Comparison of ENCODE assay signal across 1 cellular context in genomic region chr7:64101943-64102655, GRCh38.
TF ChIP-seq lines count a peak whose summit lies in the region.

No MANE protein-coding gene starts in this region.

TF ChIP-seq in HepG2, 621 proteins besides CTCF, POLR2A, EP300 and RAD21 (continued from another document):
- TF ChIP-seq TRIM22 (IDR thresholded peaks at IDR 0.05), result no peak
- TF ChIP-seq ZNF740 (CRISPR knock-in tag; IDR thresholded peaks at IDR 0.05), result no peak
- TF ChIP-seq ZBTB38 (CRISPR knock-in tag; IDR thresholded peaks at IDR 0.05), result no peak
- no peak for TF ChIP-seq THAP11 (CRISPR knock-in tag; IDR thresholded peaks at IDR 0.05)
- TF ChIP-seq PBX3 (CRISPR knock-in tag; IDR thresholded peaks at IDR 0.05; ENCODE audit: borderline replicate concordance), result no peak
- no peak for TF ChIP-seq ZNF530 (CRISPR knock-in tag; IDR thresholded peaks at IDR 0.05; ENCODE audit: low read depth)
- TF ChIP-seq HMGXB4 (CRISPR knock-in tag; IDR thresholded peaks at IDR 0.05; ENCODE audit: borderline replicate concordance in 1 of 2, low read depth in 1 of 2), result no peak
- no peak for TF ChIP-seq TFE3 (CRISPR knock-in tag; IDR thresholded peaks at IDR 0.05)
- TF ChIP-seq ATF3 (CRISPR knock-in tag; IDR thresholded peaks at IDR 0.05), result no peak
TF ChIP-seq in HepG2: peak in this region for 0.
